9 cellular contexts compared by ENCODE assay signal in genomic region chr4:110514889-110515479, GRCh38. TPM values are rescaled to one million over a fixed set of nuclear protein-coding genes. Genes with fewer than 3 reads are reported as not detected.
DNase-seq lines count a peak whose midpoint lies in the region; ATAC-seq and TF ChIP-seq lines count a peak whose summit lies in the region.
"Had no signal": no experiment of that assay in that cellular context is flagged by ENCODE, and none has a peak within 500 bp of the region (broad histone marks: within the 10 kb centered on the region; RNA-seq: fewer than 3 reads in every experiment).

No MANE protein-coding gene starts in this region.

- no peak overlapping the region for H2BK15ac ChIP-seq in mesendoderm (replicated peaks; ENCODE audit: low read depth)

- H3K56ac ChIP-seq in mesendoderm (ENCODE audit: low read length), result no peak overlapping the region

- CTCF ChIA-PET in mammary epithelial cell (lab: Charles Lee; ENCODE audit: low non-redundant PET), result no interaction called here

- H3K79me2 ChIP-seq in mammary epithelial cell (ENCODE audit: insufficient read depth, low read length) (no peaks in the 10 kb centered on the region), mesendoderm (ENCODE audit: control insufficient read depth, insufficient read depth, low read length) (no peaks in the 10 kb centered on the region)

- intact Hi-C loops in heart right ventricle (cut with DNase I) (loop anchor here in 8 of 10 donors (2.0 to 10.0 kb wide), 9 partner anchors 170 to 518 kb away; no protein-coding TSS in a partner anchor), left cardiac atrium (cut with DNase I) (loop anchor here (2.0 to 10.0 kb wide), 6 partner anchors 170 to 510 kb away; no protein-coding TSS in a partner anchor), mammary epithelial cell (cut with micrococcal nuclease) (loop anchor here (1.0 to 10.0 kb wide), 6 partner anchors 318 to 1093 kb away; partner anchors contain the start of genes CFI and ELOVL6)

- no peak overlapping the region for H3K18ac ChIP-seq in mesendoderm (ENCODE audit: low read length)

- no TSS peak for BruUV-seq in mammary epithelial cell (replicated peaks; lab: Mats Ljungman, UMichigan)

- H3K9me3 ChIP-seq in heart right ventricle, result no peaks in the 10 kb centered on the region
- no peaks in the 10 kb centered on the region for H3K9me3 ChIP-seq in mammary epithelial cell (replicated peaks; ENCODE audit: insufficient read depth, low read length)

- H3K23ac ChIP-seq in mesendoderm (ENCODE audit: low read length), result no peak overlapping the region

- H3K4ac ChIP-seq in mesendoderm (ENCODE audit: low read depth, low read length), result no peak overlapping the region

- peak overlapping the region; percentile 93 for H3K4me2 ChIP-seq in mammary epithelial cell (ENCODE audit: insufficient read depth, low read depth, low read length)
- no peak overlapping the region for H3K4me2 ChIP-seq in mesendoderm (ENCODE audit: low read length)

- H2AK5ac ChIP-seq in mesendoderm (ENCODE audit: low read length), result no peak overlapping the region

- TF ChIP-seq CTCF in heart right ventricle (IDR thresholded peaks at IDR 0.05), result peak; percentile 41 to 84 (median 71)
- peak; percentile 52 to 67 for TF ChIP-seq CTCF in mammary epithelial cell (conservative IDR thresholded peaks at IDR 0.05 in 1 of 2, IDR thresholded peaks at IDR 0.05 in 1 of 2; ENCODE audit: extremely low read depth in 1 of 2, insufficient read depth in 1 of 2, low read depth in 1 of 2, low read length in 2 of 2)

- ATAC-seq in heart right ventricle (no peak), left cardiac atrium (no peak), esophagus mucosa (no peak), GM19324 (IDR thresholded peaks at IDR 0.05; ENCODE audit: low FRiP score, unreplicated experiment) (no peak)

- H3K4me3 ChIP-seq in heart right ventricle, result no peak overlapping the region
- no peak overlapping the region for H3K4me3 ChIP-seq in mammary epithelial cell (replicated peaks in 1 of 3; ENCODE audit: insufficient read depth in 1 of 3, low read depth in 2 of 3, low read length in 3 of 3)
- no peak overlapping the region for H3K4me3 ChIP-seq in mesendoderm (ENCODE audit: low read length)

- in situ Hi-C loops in mammary epithelial cell (cut with MboI; ENCODE audit: low sequenced_read_pairs in 2 of 2), result loop anchor here (5.0 to 25.0 kb wide), 6 partner anchors 200 to 1078 kb away; partner anchors contain the start of gene SEC24B (in 1 of the 2)

- H3K4me1 ChIP-seq in heart right ventricle (peaks cover 0 to 14% (median 0%) of the 10 kb centered on the region in 9 donors), mammary epithelial cell (ENCODE audit: insufficient read depth, low read length) (peaks cover 3% of the 10 kb centered on the region), mesendoderm (ENCODE audit: control insufficient read depth, low read depth, low read length) (no peaks in the 10 kb centered on the region)

- H3K36me3 ChIP-seq in heart right ventricle, result no peaks in the 10 kb centered on the region
- no peaks in the 10 kb centered on the region for H3K36me3 ChIP-seq in mammary epithelial cell (ENCODE audit: insufficient read depth, low read length)
- no peaks in the 10 kb centered on the region for H3K36me3 ChIP-seq in mesendoderm (ENCODE audit: control insufficient read depth, insufficient read depth, low read length)

- DNase-seq in heart right ventricle (no peak), left cardiac atrium (no peak), NCI-H226 (peak; percentile 9), mammary epithelial cell (peak; percentile 16), mesendoderm (peak; percentile 40)
- no peak for DNase-seq in effector CD4-positive, alpha-beta T cell

- dilution Hi-C loops in mammary epithelial cell (cut with HindIII; ENCODE audit: low sequenced_read_pairs), result no loop called here

- no peak overlapping the region for H2AFZ ChIP-seq in mammary epithelial cell (ENCODE audit: low read depth, low read length)

- H4K5ac ChIP-seq in mesendoderm (ENCODE audit: low read length), result no peak overlapping the region

- no peaks in the 10 kb centered on the region for H4K20me1 ChIP-seq in mammary epithelial cell (ENCODE audit: insufficient read depth, low read length)

- no peak overlapping the region for H4K8ac ChIP-seq in mesendoderm (ENCODE audit: low read depth, low read length)

- H3K9ac ChIP-seq in mammary epithelial cell (ENCODE audit: insufficient read depth, low read length) (no peak overlapping the region), mesendoderm (ENCODE audit: low read length) (no peak overlapping the region)

- H3K27me3 ChIP-seq in heart right ventricle (no peaks in the 10 kb centered on the region), mammary epithelial cell (ENCODE audit: insufficient read depth, low read length) (no peaks in the 10 kb centered on the region), mesendoderm (ENCODE audit: insufficient read depth, low read length, poor library complexity) (no peaks in the 10 kb centered on the region)

- H3K27ac ChIP-seq in heart right ventricle, result no peak overlapping the region
- no peak overlapping the region for H3K27ac ChIP-seq in mammary epithelial cell (ENCODE audit: insufficient read depth, low read depth, low read length)
- H3K27ac ChIP-seq in mesendoderm (ENCODE audit: low read depth, low read length), result no peak overlapping the region
- H3K27ac ChIP-seq: epithelial cell of prostate had no signal

- H2BK120ac ChIP-seq in mesendoderm (ENCODE audit: low read depth, low read length), result no peak overlapping the region

- H3K79me1 ChIP-seq in mesendoderm (ENCODE audit: low read length), result no peaks in the 10 kb centered on the region

- H2BK5ac ChIP-seq in mesendoderm (ENCODE audit: low read length), result no peak overlapping the region

RNA-seq across cellular contexts. Expression of gene ENPEP, which starts 39.0 kb away (rescaled TPM):
- total RNA-seq in heart right ventricle, result 10 to 100 TPM in 1 of 10 donors, 1 to 10 TPM in 9; 2.2 to 14.9 (median 3.5) TPM
- polyA plus RNA-seq in heart right ventricle, result 1 to 10 TPM; 4.0 to 6.2 TPM
- 10 to 100 TPM in 1 of 2 donors, 1 to 10 TPM in 1; 7.4 to 12.2 TPM for total RNA-seq in left cardiac atrium
- not detected for total RNA-seq in mammary epithelial cell
- polyA plus RNA-seq in mammary epithelial cell, result not detected
- not detected for polyA minus RNA-seq in mammary epithelial cell
- 5.7 TPM for polyA plus RNA-seq in mesendoderm (2013, experiment 1 of 2)
- polyA plus RNA-seq in mesendoderm (2013, experiment 2 of 2), result 5.0 TPM
- total RNA-seq in esophagus mucosa, result 0.40 TPM

Comparison
In these comparisons a context has a peak if more than half of its experiments do, and no peak if none do; other contexts are left out.
1. DNase-seq: peak in NCI-H226 (single experiment), mammary epithelial cell (single experiment) and mesendoderm (single experiment); none in heart right ventricle (0 of 2), left cardiac atrium (single experiment) and effector CD4-positive, alpha-beta T cell (single experiment).